Comparison of ENCODE assay signal across 8 cellular contexts in genomic region chr3:29335921-29336320, GRCh38. TPM values are rescaled to one million over a fixed set of nuclear protein-coding genes. Genes with fewer than 3 reads are reported as not detected.
DNase-seq lines count a peak whose midpoint lies in the region; ATAC-seq and TF ChIP-seq lines count a peak whose summit lies in the region.

No MANE protein-coding gene starts in this region.

- TF ChIP-seq CTCF in heart right ventricle (IDR thresholded peaks at IDR 0.05) (no peak), epithelial cell of esophagus (IDR thresholded peaks at IDR 0.05; ENCODE audit: insufficient read depth, low read depth, low read length, missing control alignments) (no peak), vagina (IDR thresholded peaks at IDR 0.05) (no peak), omental fat pad (IDR thresholded peaks at IDR 0.05) (no peak)

- H2AFZ ChIP-seq in neuron (ENCODE audit: low read depth, low read length): peak overlapping the region; percentile 32

- H3K4me1 ChIP-seq in heart right ventricle (peaks cover 10 to 96% (median 68%) of the 10 kb centered on the region in 9 donors), neuron (ENCODE audit: insufficient read depth, low read length) (peaks cover 6% of the 10 kb centered on the region), vagina (peaks cover 43% of the 10 kb centered on the region)

- H3K9me3 ChIP-seq in heart right ventricle: no peaks in the 10 kb centered on the region
- H3K9me3 ChIP-seq in neuron (ENCODE audit: low read length): no peaks in the 10 kb centered on the region
- H3K9me3 ChIP-seq in vagina: no peaks in the 10 kb centered on the region

- no peaks in the 10 kb centered on the region for H3K36me3 ChIP-seq in heart right ventricle
- no peaks in the 10 kb centered on the region for H3K36me3 ChIP-seq in neuron (ENCODE audit: insufficient read depth, low read length)
- H3K36me3 ChIP-seq in vagina: no peaks in the 10 kb centered on the region

- WGBS in heart right ventricle, 2 donors: 29 to 35% methylated on average over 4 of the region's 4 CpGs

- TF ChIP-seq POLR2A in vagina (IDR thresholded peaks at IDR 0.05): no peak

- peak overlapping the region in 8 of 10 donors; percentile 10 to 46 (median 39) for H3K4me3 ChIP-seq in heart right ventricle
- H3K4me3 ChIP-seq in epithelial cell of esophagus (ENCODE audit: low read length): peak overlapping the region; percentile 20
- no peak overlapping the region for H3K4me3 ChIP-seq in neuron (ENCODE audit: low read length)
- H3K4me3 ChIP-seq in vagina: peak overlapping the region; percentile 8 to 17

- DNase-seq in heart right ventricle: no peak
- no peak for DNase-seq in left cardiac atrium
- DNase-seq in epithelial cell of esophagus (ENCODE audit: low read depth): no peak
- no peak for DNase-seq in vagina (ENCODE audit: extremely low spot score in 2 of 2)
- DNase-seq in omental fat pad (ENCODE audit: low spot score): no peak
- no peak for DNase-seq in stimulated activated CD4-positive, alpha-beta T cell treated with anti-CD3 and anti-CD28 coated beads, Interleukin-2, amount 100 ng/mL, for 48 hours

- H3K27ac ChIP-seq in heart right ventricle (peak overlapping the region in 9 of 10 donors; percentile 2 to 92 (median 83)), vagina (peak overlapping the region; percentile 69)

- no peak for ATAC-seq in heart right ventricle
- no peak for ATAC-seq in left cardiac atrium
- no peak for ATAC-seq in HG02588 (IDR thresholded peaks at IDR 0.05; ENCODE audit: unreplicated experiment)
- no peak for ATAC-seq in omental fat pad (ENCODE audit: low FRiP score)

- intact Hi-C loops in heart right ventricle (cut with DNase I): loop anchor here in 4 of 10 donors (1.0 to 10.0 kb wide), 3 partner anchors 51 to 55 kb away; partner anchors contain the start of gene RBMS3 (in 4 of the 4)
- intact Hi-C loops in left cardiac atrium (cut with DNase I): no loop called here
- intact Hi-C loops in vagina (cut with DNase I): loop anchor here (10.0 kb wide), 1 partner anchor 51 kb away; the partner anchor contains the start of gene RBMS3

- H3K27me3 ChIP-seq in heart right ventricle (no peaks in the 10 kb centered on the region), neuron (ENCODE audit: insufficient read depth, low read length) (no peaks in the 10 kb centered on the region), vagina (no peaks in the 10 kb centered on the region)

RNA-seq across cellular contexts. Expression of gene RBMS3, which starts 55.0 kb away (rescaled TPM):
- total RNA-seq in heart right ventricle (10 to 100 TPM; 22.0 to 41.1 (median 28.6) TPM), left cardiac atrium (10 to 100 TPM; 40.7 to 53.2 TPM), vagina (70.0 TPM), omental fat pad (100 to 1,000 TPM in 2 of 4 donors, 10 to 100 TPM in 2; 61.5 to 185 (median 120) TPM)
- polyA plus RNA-seq in heart right ventricle: 1 to 10 TPM; 3.2 to 8.1 TPM
